8 cellular contexts compared by ENCODE assay signal in the genomic region with DNA sequence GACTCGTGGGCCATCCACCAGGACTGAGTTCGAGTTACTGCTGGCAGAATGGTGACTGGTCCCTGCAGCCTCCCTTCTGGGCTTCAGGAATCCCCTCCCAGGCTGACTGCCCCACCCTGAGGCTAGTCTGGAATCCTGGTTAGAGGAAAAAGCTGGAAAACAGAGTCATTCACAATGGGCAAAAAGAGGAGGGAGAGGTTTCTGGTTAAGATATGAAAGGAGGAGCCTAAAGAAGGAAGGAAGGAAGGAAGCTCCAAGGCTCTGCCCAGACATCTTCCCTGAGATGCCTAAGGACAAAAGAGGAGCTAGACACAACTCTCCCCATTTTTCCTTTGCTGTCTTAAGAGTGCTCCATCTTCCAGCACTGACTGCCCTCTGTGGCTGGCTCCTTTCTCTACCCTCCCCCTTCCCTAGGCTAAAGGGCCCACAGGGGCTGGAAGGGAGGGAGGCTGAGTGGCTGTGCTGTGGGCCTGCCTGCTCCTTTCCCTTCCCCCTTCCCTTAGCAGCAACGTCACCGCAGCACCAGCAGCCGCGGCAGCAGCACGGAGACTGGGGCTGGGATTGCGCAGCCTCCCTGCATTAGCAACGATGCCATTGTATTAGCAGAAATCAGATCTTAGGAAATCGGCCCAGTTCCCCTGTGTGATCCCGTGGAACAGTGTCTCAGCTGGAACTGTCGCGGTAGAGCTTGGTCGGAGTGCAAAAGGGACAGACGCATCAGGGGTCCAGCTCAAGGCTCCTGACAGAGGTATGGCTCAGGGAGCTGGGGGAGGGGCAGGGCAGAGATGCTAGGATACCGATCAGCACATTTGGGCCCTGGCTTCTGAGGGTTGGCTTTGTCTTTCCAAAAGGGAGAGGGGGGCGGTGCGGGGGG. TPM values are rescaled to one million over a fixed set of nuclear protein-coding genes. Genes with fewer than 3 reads are reported as not detected.
DNase-seq lines count a peak whose midpoint lies in the region; ATAC-seq and TF ChIP-seq lines count a peak whose summit lies in the region.

No MANE protein-coding gene starts in this region.

- peaks cover 21% of the 10 kb centered on the region for H3K4me1 Mint-ChIP-seq in glutamatergic neuron (ENCODE audit: low read depth, unreplicated experiment)
- peaks cover 0 to 2% (median 0%) of the 10 kb centered on the region in 4 donors for H3K4me1 Mint-ChIP-seq in naive thymus-derived CD8-positive, alpha-beta T cell

- H3K27ac Mint-ChIP-seq in glutamatergic neuron (ENCODE audit: unreplicated experiment): peak overlapping the region; percentile 99
- H3K27ac Mint-ChIP-seq in naive thymus-derived CD8-positive, alpha-beta T cell: no peak overlapping the region

- H3K36me3 Mint-ChIP-seq in glutamatergic neuron (ENCODE audit: unreplicated experiment): peaks cover 4% of the 10 kb centered on the region
- no peaks in the 10 kb centered on the region for H3K36me3 Mint-ChIP-seq in naive thymus-derived CD8-positive, alpha-beta T cell

- TF ChIP-seq CTCF in AG09319 (IDR thresholded peaks at IDR 0.05; ENCODE audit: low read depth, low read length): no peak
- no peak for TF ChIP-seq CTCF in glutamatergic neuron (IDR thresholded peaks at IDR 0.05; ENCODE audit: partially characterized antibody, unreplicated experiment)

- POLR2A ChIA-PET in naive thymus-derived CD8-positive, alpha-beta T cell (lab: Charles Lee): interaction anchor here (0.7 kb wide), 1 partner anchor 9 kb away, joined by 4 read pairs; no protein-coding TSS in a partner anchor

- H3K4me3 Mint-ChIP-seq in glutamatergic neuron (ENCODE audit: unreplicated experiment): peak overlapping the region; percentile 97
- peak overlapping the region in 1 of 10 donors; percentile 20 for H3K4me3 Mint-ChIP-seq in naive thymus-derived CD8-positive, alpha-beta T cell

- peaks cover 7% of the 10 kb centered on the region for H3K9me3 Mint-ChIP-seq in glutamatergic neuron (ENCODE audit: unreplicated experiment)
- no peaks in the 10 kb centered on the region for H3K9me3 Mint-ChIP-seq in naive thymus-derived CD8-positive, alpha-beta T cell

- DNase-seq in AG09319 (ENCODE audit: extremely low read depth, low read depth) (peak; percentile 60), glutamatergic neuron (peak; percentile 81), nucleus accumbens (lab: John Stamatoyannopoulos, UW) (peak in 55 of 56 donors; percentile 32 to 89 (median 80)), SKM-1 (lab: John Stamatoyannopoulos, UW; ENCODE audit: unreplicated experiment) (no peak)
- no peak for DNase-seq in naive thymus-derived CD8-positive, alpha-beta T cell

- H3K27me3 Mint-ChIP-seq in glutamatergic neuron (ENCODE audit: unreplicated experiment): peaks cover 4% of the 10 kb centered on the region
- H3K27me3 Mint-ChIP-seq in naive thymus-derived CD8-positive, alpha-beta T cell: peaks cover 8 to 30% (median 20%) of the 10 kb centered on the region in 5 donors

- ATAC-seq in SK-N-SH treated with all-trans-retinoic acid at 6 μM for 48 hours: peak; percentile 95
- ATAC-seq in naive thymus-derived CD8-positive, alpha-beta T cell: no peak
- no peak for ATAC-seq in HG02763 (IDR thresholded peaks at IDR 0.05; ENCODE audit: unreplicated experiment)
- no peak for ATAC-seq in HG03095 (IDR thresholded peaks at IDR 0.05; ENCODE audit: unreplicated experiment)

TF ChIP-seq in SK-N-SH treated with all-trans-retinoic acid at 6 μM for 48 hours, 23 proteins besides CTCF, POLR2A, EP300 and RAD21:
- 0 out of 2 replicates have a peak, but pooled peaks have one; percentile 7 for TF ChIP-seq ISL1 (CRISPR knock-in tag; IDR thresholded peaks at IDR 0.05)
- TF ChIP-seq, protein P1, sequence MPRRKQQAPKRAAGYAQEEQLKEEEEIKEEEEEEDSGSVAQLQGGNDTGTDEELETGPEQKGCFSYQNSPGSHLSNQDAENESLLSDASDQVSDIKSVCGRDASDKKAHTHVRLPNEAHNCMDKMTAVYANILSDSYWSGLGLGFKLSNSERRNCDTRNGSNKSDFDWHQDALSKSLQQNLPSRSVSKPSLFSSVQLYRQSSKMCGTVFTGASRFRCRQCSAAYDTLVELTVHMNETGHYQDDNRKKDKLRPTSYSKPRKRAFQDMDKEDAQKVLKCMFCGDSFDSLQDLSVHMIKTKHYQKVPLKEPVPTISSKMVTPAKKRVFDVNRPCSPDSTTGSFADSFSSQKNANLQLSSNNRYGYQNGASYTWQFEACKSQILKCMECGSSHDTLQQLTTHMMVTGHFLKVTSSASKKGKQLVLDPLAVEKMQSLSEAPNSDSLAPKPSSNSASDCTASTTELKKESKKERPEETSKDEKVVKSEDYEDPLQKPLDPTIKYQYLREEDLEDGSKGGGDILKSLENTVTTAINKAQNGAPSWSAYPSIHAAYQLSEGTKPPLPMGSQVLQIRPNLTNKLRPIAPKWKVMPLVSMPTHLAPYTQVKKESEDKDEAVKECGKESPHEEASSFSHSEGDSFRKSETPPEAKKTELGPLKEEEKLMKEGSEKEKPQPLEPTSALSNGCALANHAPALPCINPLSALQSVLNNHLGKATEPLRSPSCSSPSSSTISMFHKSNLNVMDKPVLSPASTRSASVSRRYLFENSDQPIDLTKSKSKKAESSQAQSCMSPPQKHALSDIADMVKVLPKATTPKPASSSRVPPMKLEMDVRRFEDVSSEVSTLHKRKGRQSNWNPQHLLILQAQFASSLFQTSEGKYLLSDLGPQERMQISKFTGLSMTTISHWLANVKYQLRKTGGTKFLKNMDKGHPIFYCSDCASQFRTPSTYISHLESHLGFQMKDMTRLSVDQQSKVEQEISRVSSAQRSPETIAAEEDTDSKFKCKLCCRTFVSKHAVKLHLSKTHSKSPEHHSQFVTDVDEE (CRISPR knock-in tag; IDR thresholded peaks at IDR 0.05): no peak

RNA-seq across cellular contexts. Expression of a gene that starts 48.7 kb away (rescaled TPM):
- total RNA-seq in glutamatergic neuron (ENCODE audit: unreplicated experiment): 84.4 TPM
- 1 to 10 TPM in 1 of 2 experiments, under 1 TPM in 1; 0.86 to 1.5 TPM for total RNA-seq in naive thymus-derived CD8-positive, alpha-beta T cell
- under 1 TPM in 1 of 3 donors, not detected in 2; 0.05 TPM for polyA plus RNA-seq in naive thymus-derived CD8-positive, alpha-beta T cell

Comparison
In these comparisons a context has a peak if more than half of its experiments do, and no peak if none do; other contexts are left out.
1. DNase-seq: peak in AG09319 (single experiment), glutamatergic neuron (single experiment) and nucleus accumbens (55 of 56); none in naive thymus-derived CD8-positive, alpha-beta T cell (0 of 10) and SKM-1 (single experiment).
2. RNA of a gene that starts 48.7 kb away (total RNA-seq): 84.4 TPM in glutamatergic neuron (single experiment); 0.86 to 1.5 TPM in naive thymus-derived CD8-positive, alpha-beta T cell; every median in the first group is over 10 times any median in the second.